Comparison of ENCODE assay signal across 21 cellular contexts in the genomic region with DNA sequence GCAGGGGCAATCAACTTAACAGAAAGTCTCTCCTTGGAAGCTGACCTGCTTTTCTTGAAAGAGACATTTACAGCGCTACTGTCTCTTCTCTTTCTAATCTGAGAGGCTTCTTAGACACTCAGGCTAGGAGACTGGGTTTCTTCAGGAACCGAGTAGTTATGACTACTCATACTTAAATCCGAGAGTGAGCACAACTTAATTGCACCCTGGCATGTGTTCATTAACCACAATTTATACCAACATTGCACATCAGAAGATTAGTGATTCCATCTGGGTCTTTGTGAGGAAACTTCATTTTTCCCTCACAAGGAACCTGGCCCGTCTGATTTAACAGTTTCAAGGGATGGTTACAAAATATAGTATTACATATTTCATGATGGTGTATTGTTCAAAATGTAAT.
"Had no signal": no experiment of that assay in that cellular context is flagged by ENCODE, and none has a peak within 500 bp of the region (broad histone marks: within the 10 kb centered on the region; RNA-seq: fewer than 3 reads in every experiment).

No MANE protein-coding gene starts in this region.

- H3K9me3 ChIP-seq: suprapubic skin, vagina had no signal

- H3K4me1 Mint-ChIP-seq: endodermal cell had no signal

- H3K36me3 ChIP-seq: brain microvascular endothelial cell, right atrium auricular region, suprapubic skin, vagina had no signal

- H3K4me1 ChIP-seq: right atrium auricular region, suprapubic skin, vagina had no signal

- H3K27ac ChIP-seq: brain microvascular endothelial cell, right atrium auricular region, suprapubic skin, vagina had no signal

- FAIRE-seq: colon had no signal

- H3K4me3 Mint-ChIP-seq: activated CD4-positive, alpha-beta memory T cell treated with anti-CD3 and anti-CD28 coated beads, Interleukin-2, amount 10 ng/mL, durations not matched to agents 7 days and 5 days; activated CD8-positive, alpha-beta memory T cell treated with anti-CD3 and anti-CD28 coated beads, Interleukin-2, amount 10 ng/mL, durations not matched to agents 7 days and 5 days; activated naive CD8-positive, alpha-beta T cell treated with anti-CD3 and anti-CD28 coated beads, Interleukin-2, amount 10 ng/mL, durations not matched to agents 7 days and 5 days; endodermal cell; neural crest cell; stimulated activated naive CD8-positive, alpha-beta T cell treated with anti-CD3 and anti-CD28 coated beads, Interleukin-15, amount 100 ng/mL, for 72 hours had no signal

- H3K27me3 ChIP-seq: brain microvascular endothelial cell, right atrium auricular region, suprapubic skin, vagina had no signal

- H3K27me3 Mint-ChIP-seq: activated CD4-positive, alpha-beta memory T cell treated with anti-CD3 and anti-CD28 coated beads, Interleukin-2, amount 10 ng/mL, durations not matched to agents 7 days and 5 days; activated CD8-positive, alpha-beta memory T cell treated with anti-CD3 and anti-CD28 coated beads, Interleukin-2, amount 10 ng/mL, durations not matched to agents 7 days and 5 days; activated naive CD8-positive, alpha-beta T cell treated with anti-CD3 and anti-CD28 coated beads, Interleukin-2, amount 10 ng/mL, durations not matched to agents 7 days and 5 days; progenitor cell of endocrine pancreas; stimulated activated naive CD8-positive, alpha-beta T cell treated with anti-CD3 and anti-CD28 coated beads, Interleukin-15, amount 100 ng/mL, for 72 hours had no signal

- DNase-seq: activated CD4-positive, alpha-beta memory T cell treated with anti-CD3 and anti-CD28 coated beads, Interleukin-2, amount 10 ng/mL, durations not matched to agents 7 days and 5 days; activated CD4-positive, alpha-beta T cell treated with anti-CD3 and anti-CD28 coated beads for 48 hours; activated CD4-positive, CD25-positive, alpha-beta regulatory T cell; activated CD8-positive, alpha-beta memory T cell treated with anti-CD3 and anti-CD28 coated beads, Interleukin-2, amount 10 ng/mL, durations not matched to agents 7 days and 5 days; activated naive CD4-positive, alpha-beta T cell treated with Interleukin-2 at 50 U/mL for 16 hours; activated naive CD8-positive, alpha-beta T cell treated with anti-CD3 and anti-CD28 coated beads, Interleukin-2, amount 10 ng/mL, durations not matched to agents 7 days and 5 days; anterior cingulate cortex; brain microvascular endothelial cell; central memory CD4-positive, alpha-beta T cell; endodermal cell; left ventricle myocardium superior; stimulated activated CD4-positive, alpha-beta T cell treated with anti-CD3 and anti-CD28 coated beads, Interleukin-2, amount 100 ng/mL, for 48 hours; stimulated activated naive CD8-positive, alpha-beta T cell treated with anti-CD3 and anti-CD28 coated beads, Interleukin-15, amount 100 ng/mL, for 72 hours; trophoblast cell had no signal

- H3K4me3 ChIP-seq: right atrium auricular region, suprapubic skin, vagina had no signal

- H3K27ac Mint-ChIP-seq: activated CD4-positive, alpha-beta memory T cell treated with anti-CD3 and anti-CD28 coated beads, Interleukin-2, amount 10 ng/mL, durations not matched to agents 7 days and 5 days; activated CD8-positive, alpha-beta memory T cell treated with anti-CD3 and anti-CD28 coated beads, Interleukin-2, amount 10 ng/mL, durations not matched to agents 7 days and 5 days; activated naive CD8-positive, alpha-beta T cell treated with anti-CD3 and anti-CD28 coated beads, Interleukin-2, amount 10 ng/mL, durations not matched to agents 7 days and 5 days; activated T-helper 2 cell treated with anti-CD3 and anti-CD28 coated beads, Interferon-gamma antibody, Interleukin-2, Interleukin-4, amounts not matched to agents 10 μg/mL and 5 μg/mL and 100 μg/mL, durations not matched to agents 14 hours and 24 hours and 36 hours; endodermal cell; progenitor cell of endocrine pancreas; stimulated activated naive CD8-positive, alpha-beta T cell treated with anti-CD3 and anti-CD28 coated beads, Interleukin-15, amount 100 ng/mL, for 72 hours had no signal
